Comparison of ENCODE assay signal across 22 cellular contexts in genomic region chr16:6528217-6528616, GRCh38.
"Had no signal": no experiment of that assay in that cellular context is flagged by ENCODE, and none has a peak within 500 bp of the region (broad histone marks: within the 10 kb centered on the region; RNA-seq: fewer than 3 reads in every experiment).

No MANE protein-coding gene starts in this region.

- H3K27ac ChIP-seq: brain microvascular endothelial cell, foreskin keratinocyte, gastrocnemius medialis, heart left ventricle had no signal

- H3K36me3 ChIP-seq: brain microvascular endothelial cell, gastrocnemius medialis, heart left ventricle had no signal

- H3K9me3 ChIP-seq: gastrocnemius medialis, heart left ventricle had no signal

- DNase-seq: activated CD4-positive, alpha-beta memory T cell treated with anti-CD3 and anti-CD28 coated beads for 36 hours; activated CD4-positive, alpha-beta T cell treated with anti-CD3 and anti-CD28 coated beads for 36 hours; activated CD4-positive, alpha-beta T cell treated with anti-CD3 and anti-CD28 coated beads, Interleukin-2, amount 10 ng/mL, durations not matched to agents 24 days and 14 days; activated CD4-positive, CD25-positive, alpha-beta regulatory T cell; activated CD4-positive, CD25-positive, alpha-beta regulatory T cell treated with anti-CD3 and anti-CD28 coated beads, Interleukin-2, amount 50 U/mL, for 72 hours; activated CD8-positive, alpha-beta memory T cell treated with anti-CD3 and anti-CD28 coated beads, Interleukin-2, amount 10 ng/mL, durations not matched to agents 7 days and 5 days; activated CD8-positive, alpha-beta memory T cell treated with anti-CD3 and anti-CD28 coated beads, Interleukin-2, amount 50 U/mL, for 4 hours; activated CD8-positive, alpha-beta T cell treated with anti-CD3 and anti-CD28 coated beads, Interleukin-2, amount 10 ng/mL, durations not matched to agents 7 days and 5 days; activated effector memory CD4-positive, alpha-beta T cell treated with anti-CD3 and anti-CD28 coated beads, Interleukin-2, amount 50 U/mL, for 16 hours; activated naive CD4-positive, alpha-beta T cell treated with anti-CD3 and anti-CD28 coated beads, Interleukin-2, amount 10 ng/mL, durations not matched to agents 7 days and 5 days; activated naive CD8-positive, alpha-beta T cell treated with anti-CD3 and anti-CD28 coated beads, Interleukin-2, amount 10 ng/mL, durations not matched to agents 7 days and 5 days; activated T-cell treated with anti-CD3 and anti-CD28 coated beads, Interleukin-2, amount 50 U/mL, for 1 hour; activated T-cell treated with anti-CD3 and anti-CD28 coated beads, Interleukin-2, amount 50 U/mL, for 48 hours; brain microvascular endothelial cell; cortex of kidney; dermis blood vessel endothelial cell; effector CD8-positive, alpha-beta T cell; foreskin keratinocyte; gastrocnemius medialis; glutamatergic neuron; heart left ventricle; T-helper 2 cell had no signal

- H3K27me3 ChIP-seq: brain microvascular endothelial cell, foreskin keratinocyte, gastrocnemius medialis, heart left ventricle had no signal

- H3K4me1 ChIP-seq: foreskin keratinocyte, gastrocnemius medialis, heart left ventricle had no signal

- H3K4me3 ChIP-seq: gastrocnemius medialis, heart left ventricle had no signal
